In the genomic region with DNA sequence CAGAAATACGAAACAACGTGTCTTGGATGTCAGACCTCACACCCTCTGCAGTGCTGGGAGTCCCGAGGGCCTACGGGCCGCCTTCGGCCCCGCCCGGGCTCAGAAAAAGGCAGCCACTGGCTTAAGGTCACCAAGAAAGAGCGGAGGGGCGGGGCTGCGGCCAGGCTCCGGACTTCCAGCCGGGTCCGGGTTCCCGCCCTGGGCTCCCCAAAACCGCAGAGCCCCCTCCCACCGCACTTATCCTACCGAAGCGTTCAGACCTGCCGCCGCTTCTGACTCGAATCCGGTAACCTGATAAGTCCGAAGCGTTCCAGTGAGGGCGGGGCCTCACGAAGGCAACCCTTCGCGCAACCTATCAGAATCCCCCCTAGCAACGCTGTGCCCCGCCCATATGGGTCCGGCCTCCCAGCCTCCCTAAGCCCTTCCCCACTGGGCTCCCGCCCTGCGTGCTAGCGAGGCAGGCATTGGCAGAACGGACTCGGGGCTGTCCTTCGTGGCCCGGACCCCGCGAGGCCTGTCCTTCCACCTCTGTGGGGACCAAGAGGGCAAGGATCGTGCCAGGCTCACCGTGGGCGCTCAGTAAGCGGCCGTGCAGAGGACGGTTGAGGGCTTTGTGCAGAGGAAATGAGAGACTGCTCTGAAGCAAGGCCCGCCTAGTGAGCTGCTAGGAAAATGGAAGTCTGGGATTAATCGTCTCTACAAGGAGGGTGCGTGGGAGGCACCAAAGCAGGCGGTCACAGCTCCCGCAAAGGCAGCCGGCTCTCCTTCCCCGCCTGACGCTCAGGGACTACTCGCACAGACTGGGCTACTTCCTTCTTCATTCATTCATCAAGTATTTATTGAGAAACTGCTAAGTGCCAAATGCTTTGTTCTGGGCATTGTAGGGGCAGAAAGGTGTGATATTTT, we compare ENCODE assay signal across 8 cellular contexts. TPM values are rescaled to one million over a fixed set of nuclear protein-coding genes. Genes with fewer than 3 reads are reported as not detected.
DNase-seq lines count a peak whose midpoint lies in the region; ATAC-seq and TF ChIP-seq lines count a peak whose summit lies in the region.

TSS of gene NAGA (minus strand) at position 296 of the 906 bp plus-strand sequence. CDS start 515 bp downstream, outside the sequence.

- H3K27ac ChIP-seq in foreskin keratinocyte: peak within 1 kb of the TSS; percentile 11
- H3K27ac ChIP-seq in neural progenitor cell: no peak within 1 kb of the TSS
- peak within 1 kb of the TSS; percentile 88 for H3K27ac ChIP-seq in stomach smooth muscle (ENCODE audit: low read length)

- peaks cover 3% of the 10 kb centered on the region for H3K9me3 Mint-ChIP-seq in neural progenitor cell

- H3K9ac ChIP-seq in neural progenitor cell (peak within 1 kb of the TSS; percentile 33), stomach smooth muscle (ENCODE audit: low read length in 2 of 2) (peak within 1 kb of the TSS; percentile 83 to 85)

- no peaks in the 10 kb centered on the region for H3K27me3 ChIP-seq in foreskin keratinocyte
- H3K27me3 ChIP-seq in neural progenitor cell: peaks cover 14% of the 10 kb centered on the region
- no peaks in the 10 kb centered on the region for H3K27me3 ChIP-seq in stomach smooth muscle (ENCODE audit: control insufficient read depth in 1 of 2, insufficient read depth in 2 of 2, low read length in 2 of 2)

- H3K79me2 ChIP-seq in neural progenitor cell (ENCODE audit: low read depth): peaks cover 4% of the 10 kb centered on the region

- H3K36me3 Mint-ChIP-seq in neural progenitor cell: peaks cover 7% of the 10 kb centered on the region

- no peaks in the 10 kb centered on the region for H3K36me3 ChIP-seq in neural progenitor cell
- peaks cover 8 to 15% of the 10 kb centered on the region in 2 donors for H3K36me3 ChIP-seq in stomach smooth muscle (ENCODE audit: control insufficient read depth in 2 of 2, insufficient read depth in 2 of 2, low read length in 2 of 2)

- H3K27me3 Mint-ChIP-seq in neural progenitor cell (ENCODE audit: insufficient read depth, low read depth): peaks cover 7% of the 10 kb centered on the region

- no peaks in the 10 kb centered on the region for H3K9me3 ChIP-seq in neural progenitor cell (ENCODE audit: low read depth)
- no peaks in the 10 kb centered on the region for H3K9me3 ChIP-seq in stomach smooth muscle (ENCODE audit: control insufficient read depth in 2 of 2, low read length in 2 of 2)

- H3K4me1 ChIP-seq in foreskin keratinocyte: no peaks in the 10 kb centered on the region
- H3K4me1 ChIP-seq in neural progenitor cell: peaks cover 9% of the 10 kb centered on the region
- H3K4me1 ChIP-seq in stomach smooth muscle (ENCODE audit: control insufficient read depth, insufficient read depth, low read length): peaks cover 44% of the 10 kb centered on the region

- in situ Hi-C loops in SK-MEL-5 (cut with HindIII; ENCODE audit: low pct_unique_long_range_greater_than_20kb, low sequenced_read_pairs): no loop called here

- peak within 1 kb of the TSS; percentile 83 for H2AFZ ChIP-seq in neural progenitor cell (replicated peaks)

- ATAC-seq in foreskin keratinocyte: peak; percentile 92

- H3K4me2 ChIP-seq in neural progenitor cell: peak within 1 kb of the TSS; percentile 94

- H3K4me3 ChIP-seq in HFF-Myc (replicated peaks; ENCODE audit: low read depth, low read length) (peak within 1 kb of the TSS; percentile 56), neural progenitor cell (peak within 1 kb of the TSS; percentile 59), stomach smooth muscle (ENCODE audit: low read length in 2 of 2) (peak within 1 kb of the TSS; percentile 80 to 86)

- peak; percentile 97 for DNase-seq in GM03348 (ENCODE audit: low spot score)
- peak; percentile 90 for DNase-seq in HFF-Myc (ENCODE audit: extremely low read depth, low read depth)
- DNase-seq in NAMALWA (ENCODE audit: low spot score): peak; percentile 97
- DNase-seq in SK-MEL-5 (ENCODE audit: low read depth, low spot score): peak; percentile 97
- DNase-seq in activated naive CD4-positive, alpha-beta T cell (lab: John Stamatoyannopoulos, UW): peak; percentile 63 to 81 (median 74)
- peak; percentile 80 to 90 for DNase-seq in foreskin keratinocyte
- DNase-seq in neural progenitor cell (ENCODE audit: low spot score): peak; percentile 99

- peaks cover 32% of the 10 kb centered on the region for H3K4me1 Mint-ChIP-seq in neural progenitor cell

- peaks cover 16% of the 10 kb centered on the region for H3F3A ChIP-seq in neural progenitor cell (ENCODE audit: low read depth)

- peak within 1 kb of the TSS; percentile 93 for H3K4me3 Mint-ChIP-seq in neural progenitor cell

- H4K20me1 ChIP-seq in neural progenitor cell (ENCODE audit: low read depth): peaks cover 5% of the 10 kb centered on the region

- peak within 1 kb of the TSS; percentile 95 for H3K27ac Mint-ChIP-seq in neural progenitor cell

- no peak for TF ChIP-seq CTCF in HFF-Myc (IDR thresholded peaks at IDR 0.05; ENCODE audit: low read depth, low read length, missing control alignments)
- no peak for TF ChIP-seq CTCF in foreskin keratinocyte (conservative IDR thresholded peaks at IDR 0.05)
- TF ChIP-seq CTCF in neural progenitor cell (IDR thresholded peaks at IDR 0.05): no peak

RNA-seq across cellular contexts. Expression of gene NAGA, which starts in this region (rescaled TPM):
- total RNA-seq in SK-MEL-5 (2014; rRNA removed; shearing (Covaris generic)): 73.0 and 75.1 TPM in 2 replicates
- 96.8 and 106 TPM in 2 replicates for polyA plus RNA-seq in SK-MEL-5 (2015; cell fraction: cytosol; rRNA removed)
- 21.0 and 22.5 TPM in 2 replicates for polyA plus RNA-seq in SK-MEL-5 (2015; cell fraction: nucleus; rRNA removed)
- total RNA-seq in foreskin keratinocyte: 28.2 and 28.7 TPM in 2 replicates
- polyA plus RNA-seq in foreskin keratinocyte: 20.1 and 23.1 TPM in 2 replicates
- total RNA-seq in neural progenitor cell (ENCODE audit: low replicate concordance): 14.9 and 29.1 TPM in 2 replicates
